In the genomic region with DNA sequence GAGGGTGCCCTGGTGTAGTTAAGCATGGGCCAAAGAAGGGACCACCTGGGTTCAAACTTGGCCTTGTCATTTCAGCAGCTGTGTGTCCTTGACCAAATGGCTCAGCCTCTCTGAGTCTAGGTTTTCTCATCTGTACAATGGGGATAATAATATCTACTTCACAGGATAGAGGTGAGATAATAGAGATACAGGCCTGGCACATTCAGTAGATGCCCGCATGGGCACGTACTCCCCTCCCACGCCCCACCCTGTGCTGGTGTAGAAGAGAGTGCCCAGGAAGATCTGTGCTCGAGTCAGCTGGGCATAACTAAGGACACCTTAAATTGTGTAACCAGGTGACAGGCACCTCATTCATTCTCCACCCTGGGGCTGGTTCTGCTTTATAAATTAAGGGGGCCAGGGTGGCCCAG, we compare ENCODE assay signal across 8 cellular contexts. TPM values are rescaled to one million over a fixed set of nuclear protein-coding genes. Genes with fewer than 3 reads are reported as not detected.
DNase-seq lines count a peak whose midpoint lies in the region; ATAC-seq and TF ChIP-seq lines count a peak whose summit lies in the region.

No MANE protein-coding gene starts in this region.

- H3K23ac ChIP-seq in mesendoderm (ENCODE audit: low read length): no peak overlapping the region

- H4K8ac ChIP-seq in mesendoderm (ENCODE audit: low read depth, low read length): no peak overlapping the region

- no peak overlapping the region for H2AK5ac ChIP-seq in mesendoderm (ENCODE audit: low read length)

- no peak overlapping the region for H3K18ac ChIP-seq in mesendoderm (ENCODE audit: low read length)

- peak overlapping the region; percentile 90 to 93 for H3K4me3 Mint-ChIP-seq in stimulated activated naive B cell treated with anti-CD40 and anti-IgM and Interleukin-4, amounts not matched to agents 10 μg/mL and 1 μg/mL and 100 μg/mL, for 72 hours

- H3K4me1 Mint-ChIP-seq in stimulated activated naive B cell treated with anti-CD40 and anti-IgM and Interleukin-4, amounts not matched to agents 10 μg/mL and 1 μg/mL and 100 μg/mL, for 72 hours: peaks cover 35 to 70% of the 10 kb centered on the region in 2 donors

- no peak for TF ChIP-seq CTCF in dorsolateral prefrontal cortex (IDR thresholded peaks at IDR 0.05 in 54 of 56, conservative IDR thresholded peaks at IDR 0.05 in 2 of 56; ENCODE audit: low read depth in 1 of 56, partially characterized antibody in 56 of 56)
- TF ChIP-seq CTCF in GM13976 (IDR thresholded peaks at IDR 0.05; ENCODE audit: borderline replicate concordance, control extremely low read depth, extremely low read depth, insufficient read depth, missing control alignments): no peak

- peak; percentile 19 to 22 for ATAC-seq in activated CD4-positive, CD25-positive, alpha-beta regulatory T cell treated with anti-CD3 and anti-CD28 coated beads, Interleukin-2, amount 50 U/mL, for 24 hours
- ATAC-seq in HG03457 (IDR thresholded peaks at IDR 0.05; ENCODE audit: unreplicated experiment): peak; percentile 5
- ATAC-seq in stimulated activated naive B cell treated with anti-CD40 and anti-IgM and Interleukin-4, amounts not matched to agents 10 μg/mL and 1 μg/mL and 100 μg/mL, for 72 hours (replicated peaks): peak; percentile 22 to 32

- H3K9ac ChIP-seq in mesendoderm (ENCODE audit: low read length): no peak overlapping the region

- peak overlapping the region; percentile 94 for H3K27ac Mint-ChIP-seq in stimulated activated naive B cell treated with anti-CD40 and anti-IgM and Interleukin-4, amounts not matched to agents 10 μg/mL and 1 μg/mL and 100 μg/mL, for 72 hours

- no peaks in the 10 kb centered on the region for H3K79me2 ChIP-seq in mesendoderm (ENCODE audit: control insufficient read depth, insufficient read depth, low read length)

- no peak overlapping the region for H3K4ac ChIP-seq in mesendoderm (ENCODE audit: low read depth, low read length)

- H3K36me3 ChIP-seq in mesendoderm (ENCODE audit: control insufficient read depth, insufficient read depth, low read length): no peaks in the 10 kb centered on the region

- H3K9me3 Mint-ChIP-seq in stimulated activated naive B cell treated with anti-CD40 and anti-IgM and Interleukin-4, amounts not matched to agents 10 μg/mL and 1 μg/mL and 100 μg/mL, for 72 hours: no peaks in the 10 kb centered on the region

- H2BK120ac ChIP-seq in mesendoderm (ENCODE audit: low read depth, low read length): no peak overlapping the region

- H3K4me2 ChIP-seq in mesendoderm (ENCODE audit: low read length): no peak overlapping the region

- H3K4me1 ChIP-seq in mesendoderm (ENCODE audit: control insufficient read depth, low read depth, low read length): no peaks in the 10 kb centered on the region

- H4K5ac ChIP-seq in mesendoderm (ENCODE audit: low read length): no peak overlapping the region

- no peak for DNase-seq in activated CD4-positive, CD25-positive, alpha-beta regulatory T cell treated with anti-CD3 and anti-CD28 coated beads, Interleukin-2, amount 50 U/mL, for 72 hours
- DNase-seq in dorsolateral prefrontal cortex: peak in 1 of 10 donors; percentile 11
- DNase-seq in stimulated activated naive B cell treated with anti-CD40 and anti-IgM and Interleukin-4, amounts not matched to agents 10 μg/mL and 1 μg/mL and 100 μg/mL, for 72 hours: no peak
- no peak for DNase-seq in mesendoderm
- DNase-seq in GM13976 (ENCODE audit: low spot score): no peak
- no peak for DNase-seq in GDM1 (lab: John Stamatoyannopoulos, UW)

- H3K56ac ChIP-seq in mesendoderm (ENCODE audit: low read length): no peak overlapping the region

- no peak overlapping the region for H2BK15ac ChIP-seq in mesendoderm (replicated peaks; ENCODE audit: low read depth)

- no CpG with 5 or more reads among the region's 4 CpGs for WGBS in mesendoderm (ENCODE audit: extremely low coverage, insufficient coverage, low lambda C conversion rate)

- intact Hi-C loops in dorsolateral prefrontal cortex (cut with DNase I): no loop called here

- no peak overlapping the region for H2BK5ac ChIP-seq in mesendoderm (ENCODE audit: low read length)

- no peaks in the 10 kb centered on the region for H3K27me3 Mint-ChIP-seq in stimulated activated naive B cell treated with anti-CD40 and anti-IgM and Interleukin-4, amounts not matched to agents 10 μg/mL and 1 μg/mL and 100 μg/mL, for 72 hours

- in situ Hi-C loops in GM13976 (cut with MboI; ENCODE audit: low sequenced_read_pairs, unreplicated experiment): no loop called here

- H3K4me3 ChIP-seq in dorsolateral prefrontal cortex (peak overlapping the region in 33 of 59 donors; percentile 15 to 64 (median 49)), mesendoderm (ENCODE audit: low read length) (no peak overlapping the region)

- no peaks in the 10 kb centered on the region for H3K79me1 ChIP-seq in mesendoderm (ENCODE audit: low read length)

- H3K27me3 ChIP-seq in dorsolateral prefrontal cortex (no peaks in the 10 kb centered on the region), mesendoderm (ENCODE audit: insufficient read depth, low read length, poor library complexity) (no peaks in the 10 kb centered on the region)

- H3K27ac ChIP-seq in dorsolateral prefrontal cortex: peak overlapping the region in 2 of 59 donors; percentile 69 to 70
- H3K27ac ChIP-seq in mesendoderm (ENCODE audit: low read depth, low read length): no peak overlapping the region

- H3K36me3 Mint-ChIP-seq in stimulated activated naive B cell treated with anti-CD40 and anti-IgM and Interleukin-4, amounts not matched to agents 10 μg/mL and 1 μg/mL and 100 μg/mL, for 72 hours: peaks cover 3 to 4% of the 10 kb centered on the region in 2 donors

RNA-seq across cellular contexts. Expression of a gene that starts 8.4 kb away (rescaled TPM):
- 10 to 100 TPM; 11.4 to 24.4 (median 15.6) TPM for total RNA-seq in dorsolateral prefrontal cortex
- 13.8 TPM for polyA plus RNA-seq in mesendoderm (2013, experiment 1 of 2)
- polyA plus RNA-seq in mesendoderm (2013, experiment 2 of 2): 14.3 TPM

RNA-seq across cellular contexts. Expression of a gene that starts 21.1 kb away (rescaled TPM):
- 10 to 100 TPM; 29.9 to 98.4 (median 61.4) TPM for total RNA-seq in dorsolateral prefrontal cortex
- 12.0 TPM for polyA plus RNA-seq in mesendoderm (2013, experiment 1 of 2)
- polyA plus RNA-seq in mesendoderm (2013, experiment 2 of 2): 11.6 TPM
